11 cellular contexts compared by ENCODE assay signal in genomic region chr11:61974766-61975631, GRCh38. TPM values are rescaled to one million over a fixed set of nuclear protein-coding genes. Genes with fewer than 3 reads are reported as not detected.
DNase-seq lines count a peak whose midpoint lies in the region; ATAC-seq lines count a peak whose summit lies in the region.
"Had no signal": no experiment of that assay in that cellular context is flagged by ENCODE, and none has a peak within 500 bp of the region (broad histone marks: within the 10 kb centered on the region; RNA-seq: fewer than 3 reads in every experiment).

No MANE protein-coding gene starts in this region.

- in situ Hi-C loops in KBM-7 (cut with MboI; ENCODE audit: low pct_unique_long_range_greater_than_20kb, low sequenced_read_pairs), result no loop called here

- H3K9me3 Mint-ChIP-seq in stimulated activated naive CD8-positive, alpha-beta T cell treated with anti-CD3 and anti-CD28 coated beads, Interleukin-15, amount 100 ng/mL, for 72 hours, result no peaks in the 10 kb centered on the region
- no peaks in the 10 kb centered on the region for H3K9me3 Mint-ChIP-seq in central memory CD8-positive, alpha-beta T cell
- H3K9me3 Mint-ChIP-seq in naive thymus-derived CD8-positive, alpha-beta T cell, result no peaks in the 10 kb centered on the region
- H3K9me3 Mint-ChIP-seq: CD8-positive, alpha-beta T cell had no signal

- H3K4me3 Mint-ChIP-seq in stimulated activated naive CD8-positive, alpha-beta T cell treated with anti-CD3 and anti-CD28 coated beads, Interleukin-15, amount 100 ng/mL, for 72 hours, result no peak overlapping the region
- no peak overlapping the region for H3K4me3 Mint-ChIP-seq in central memory CD8-positive, alpha-beta T cell
- peak overlapping the region in 1 of 10 donors; percentile 17 for H3K4me3 Mint-ChIP-seq in naive thymus-derived CD8-positive, alpha-beta T cell
- H3K4me3 Mint-ChIP-seq: CD8-positive, alpha-beta T cell had no signal

- peaks cover 4% of the 10 kb centered on the region for H3K36me3 Mint-ChIP-seq in central memory CD8-positive, alpha-beta T cell (ENCODE audit: insufficient read depth)
- H3K36me3 Mint-ChIP-seq in naive thymus-derived CD8-positive, alpha-beta T cell, result peaks cover 0 to 2% (median 0%) of the 10 kb centered on the region in 3 donors
- H3K36me3 Mint-ChIP-seq: CD8-positive, alpha-beta T cell had no signal

- POLR2A ChIA-PET in naive thymus-derived CD8-positive, alpha-beta T cell (lab: Charles Lee), result interaction anchor here (1.0 kb wide), 1 partner anchor 9 kb away, joined by 4 read pairs; no protein-coding TSS in a partner anchor

- no peak for DNase-seq in stimulated activated naive CD8-positive, alpha-beta T cell treated with anti-CD3 and anti-CD28 coated beads, Interleukin-15, amount 100 ng/mL, for 72 hours
- DNase-seq in stimulated activated naive CD8-positive, alpha-beta T cell treated with anti-CD3 and anti-CD28 coated beads, Interleukin-15, Interleukin-2, amounts not matched to agents 100 U/mL and 50 U/mL, for 24 hours, result no peak
- DNase-seq in central memory CD8-positive, alpha-beta T cell (ENCODE audit: low spot score in 2 of 2), result no peak
- DNase-seq in naive thymus-derived CD8-positive, alpha-beta T cell, result peak in 1 of 10 donors; percentile 4
- DNase-seq in KBM-7 (no peak), Ammon's horn (ENCODE audit: low spot score) (no peak), occipital lobe (lab: John Stamatoyannopoulos, UW) (no peak)
- DNase-seq: foreskin melanocyte, NCI-H446 treated with DMSO at 0.1 percent for 48 hours had no signal

- no peaks in the 10 kb centered on the region for H3K27me3 Mint-ChIP-seq in stimulated activated naive CD8-positive, alpha-beta T cell treated with anti-CD3 and anti-CD28 coated beads, Interleukin-15, amount 100 ng/mL, for 72 hours
- no peaks in the 10 kb centered on the region for H3K27me3 Mint-ChIP-seq in central memory CD8-positive, alpha-beta T cell
- H3K27me3 Mint-ChIP-seq in naive thymus-derived CD8-positive, alpha-beta T cell, result no peaks in the 10 kb centered on the region

- peak overlapping the region; percentile 84 to 85 for H3K27ac Mint-ChIP-seq in stimulated activated naive CD8-positive, alpha-beta T cell treated with anti-CD3 and anti-CD28 coated beads, Interleukin-15, amount 100 ng/mL, for 72 hours
- peak overlapping the region; percentile 3 for H3K27ac Mint-ChIP-seq in central memory CD8-positive, alpha-beta T cell (ENCODE audit: low read depth)
- peak overlapping the region in 8 of 10 donors; percentile 11 to 87 (median 54) for H3K27ac Mint-ChIP-seq in naive thymus-derived CD8-positive, alpha-beta T cell
- H3K27ac Mint-ChIP-seq: CD8-positive, alpha-beta T cell had no signal

- ATAC-seq in stimulated activated naive CD8-positive, alpha-beta T cell treated with anti-CD3 and anti-CD28 coated beads, Interleukin-15, amount 100 ng/mL, for 72 hours, result no peak
- ATAC-seq in stimulated activated naive CD8-positive, alpha-beta T cell treated with anti-CD3 and anti-CD28 coated beads, Interleukin-15, Interleukin-2, amounts not matched to agents 100 U/mL and 50 U/mL, for 24 hours, result no peak
- ATAC-seq in central memory CD8-positive, alpha-beta T cell (replicated peaks; ENCODE audit: extremely low read depth, poor library complexity, severe bottlenecking), result no peak
- ATAC-seq in naive thymus-derived CD8-positive, alpha-beta T cell, result no peak
- ATAC-seq in HG03521 (IDR thresholded peaks at IDR 0.05; ENCODE audit: unreplicated experiment), result no peak
- ATAC-seq: CD8-positive, alpha-beta T cell had no signal

- peaks cover 57% of the 10 kb centered on the region for H3K4me1 Mint-ChIP-seq in stimulated activated naive CD8-positive, alpha-beta T cell treated with anti-CD3 and anti-CD28 coated beads, Interleukin-15, amount 100 ng/mL, for 72 hours
- peaks cover 9% of the 10 kb centered on the region for H3K4me1 Mint-ChIP-seq in central memory CD8-positive, alpha-beta T cell
- peaks cover 14 to 35% (median 24%) of the 10 kb centered on the region in 4 donors for H3K4me1 Mint-ChIP-seq in naive thymus-derived CD8-positive, alpha-beta T cell

RNA-seq across cellular contexts. Expression of gene FTH1, which starts 7.6 kb away (rescaled TPM):
- 100 to 1,000 TPM; 571 to 598 TPM for total RNA-seq in naive thymus-derived CD8-positive, alpha-beta T cell
- polyA plus RNA-seq in naive thymus-derived CD8-positive, alpha-beta T cell, result 1,000 to 10,000 TPM; 1,933 to 2,491 (median 2,221) TPM
- 252 TPM for total RNA-seq in occipital lobe

RNA-seq across cellular contexts. Expression of gene BEST1, which starts 24.8 kb away (rescaled TPM):
- under 1 TPM in 1 of 2 experiments, not detected in 1; 0.08 TPM for total RNA-seq in naive thymus-derived CD8-positive, alpha-beta T cell
- 1 to 10 TPM in 1 of 3 donors, under 1 TPM in 2; 0.43 to 1.0 (median 0.66) TPM for polyA plus RNA-seq in naive thymus-derived CD8-positive, alpha-beta T cell
- total RNA-seq in occipital lobe, result 1.2 TPM

RNA-seq across cellular contexts. Expression of gene RAB3IL1, which starts 57.6 kb away (rescaled TPM):
- under 1 TPM; 0.23 to 0.82 TPM for total RNA-seq in naive thymus-derived CD8-positive, alpha-beta T cell
- polyA plus RNA-seq in naive thymus-derived CD8-positive, alpha-beta T cell, result not detected
- 2.3 TPM for total RNA-seq in occipital lobe
- total RNA-seq: CD8-positive, alpha-beta T cell had no signal

Comparison
In these comparisons a context has a peak if more than half of its experiments do, and no peak if none do; other contexts are left out.
1. H3K27ac Mint-ChIP-seq: peak in every context shown above with its lines; median percentile 84 in stimulated activated naive CD8-positive, alpha-beta T cell treated with anti-CD3 and anti-CD28 coated beads, Interleukin-15, amount 100 ng/mL, for 72 hours; 54 in naive thymus-derived CD8-positive, alpha-beta T cell; 3 in central memory CD8-positive, alpha-beta T cell.